Comparison of ENCODE assay signal across 8 cellular contexts in genomic region chr10:68827592-68827959, GRCh38. TPM values are rescaled to one million over a fixed set of nuclear protein-coding genes. Genes with fewer than 3 reads are reported as not detected.
A peak's percentile ranks its signal among the peaks of the same experiment; 100 is the strongest.
DNase-seq lines count a peak whose midpoint lies in the region; ATAC-seq and TF ChIP-seq lines count a peak whose summit lies in the region.
"Not testable (repeated sequence)": the region's sequence is repeated elsewhere in the genome, so short reads cannot be mapped to it uniquely, and the experiment has no call there.

No MANE protein-coding gene starts in this region.

- H3K4me3 Mint-ChIP-seq in activated naive CD8-positive, alpha-beta T cell treated with anti-CD3 and anti-CD28 coated beads, Interleukin-2, amount 10 ng/mL, durations not matched to agents 7 days and 5 days: not testable (repeated sequence)

- H3K36me3 ChIP-seq in BLaER1 treated with 17β-estradiol and CSF1 and Interleukin-3, amounts not matched to agents 10 nM and 100 nM; KOPT-K1 (ENCODE audit: insufficient read depth, low read length); lung (ENCODE audit: control insufficient read depth in 2 of 2, insufficient read depth in 2 of 2, low read length in 2 of 2); smooth muscle cell (ENCODE audit: low read depth): not testable (repeated sequence)

- peak overlapping the region in 8 of 11 experiments; percentile 47 to 70 (median 60); a peak in 13 of 22 replicates for H3K27ac ChIP-seq in BLaER1 treated with 17β-estradiol and CSF1 and Interleukin-3, amounts not matched to agents 10 nM and 100 nM
- H3K27ac ChIP-seq in KOPT-K1 (ENCODE audit: low read depth, low read length, poor library complexity, severe bottlenecking): peak overlapping the region; percentile 65
- not testable (repeated sequence) for H3K27ac ChIP-seq in lung (ENCODE audit: low read depth in 1 of 2, low read length in 1 of 2); smooth muscle cell (ENCODE audit: low read depth)

- DNase-seq in activated naive CD8-positive, alpha-beta T cell treated with anti-CD3 and anti-CD28 coated beads, Interleukin-2, amount 10 ng/mL, durations not matched to agents 7 days and 5 days; fibroblast of the aortic adventitia (ENCODE audit: low read depth); lung (ENCODE audit: low spot score); smooth muscle cell (lab: John Stamatoyannopoulos, UW; ENCODE audit: unreplicated experiment): not testable (repeated sequence)

- not testable (repeated sequence) for H3K27ac Mint-ChIP-seq in activated naive CD8-positive, alpha-beta T cell treated with anti-CD3 and anti-CD28 coated beads, Interleukin-2, amount 10 ng/mL, durations not matched to agents 7 days and 5 days

- H3K36me3 Mint-ChIP-seq in activated naive CD8-positive, alpha-beta T cell treated with anti-CD3 and anti-CD28 coated beads, Interleukin-2, amount 10 ng/mL, durations not matched to agents 7 days and 5 days: not testable (repeated sequence)

- H2AFZ ChIP-seq in smooth muscle cell (ENCODE audit: low read depth): not testable (repeated sequence)

- peaks cover 26% of the 10 kb centered on the region for H3K27me3 Mint-ChIP-seq in activated naive CD8-positive, alpha-beta T cell treated with anti-CD3 and anti-CD28 coated beads, Interleukin-2, amount 10 ng/mL, durations not matched to agents 7 days and 5 days

- 0% methylated on average over 18 of the region's 58 CpGs; no CpG with 5 or more reads in 1 of the 2 donors for WGBS in lung, 2 donors
- under 1% methylated on average over 16 of the region's 58 CpGs for WGBS in smooth muscle cell (ENCODE audit: low lambda C conversion rate)

- H3K9me3 Mint-ChIP-seq in activated naive CD8-positive, alpha-beta T cell treated with anti-CD3 and anti-CD28 coated beads, Interleukin-2, amount 10 ng/mL, durations not matched to agents 7 days and 5 days: not testable (repeated sequence)

- H3F3A ChIP-seq in smooth muscle cell (ENCODE audit: low read depth): not testable (repeated sequence)

- TF ChIP-seq CTCF in fibroblast of the aortic adventitia (IDR thresholded peaks at IDR 0.05; ENCODE audit: insufficient read depth, low read length); lung (IDR thresholded peaks at IDR 0.05; ENCODE audit: control extremely low read depth, extremely low read depth); smooth muscle cell (IDR thresholded peaks at IDR 0.05; ENCODE audit: borderline replicate concordance, insufficient read depth, poor library complexity, severe bottlenecking): not testable (repeated sequence)

- H3K9ac ChIP-seq in BLaER1 treated with 17β-estradiol and CSF1 and Interleukin-3, amounts not matched to agents 10 nM and 100 nM: peak overlapping the region; percentile 63 to 83 (median 74); a peak in 21 of 22 replicates
- H3K9ac ChIP-seq in smooth muscle cell (ENCODE audit: low read depth): not testable (repeated sequence)

- peaks cover 0 to 12% (median 0%) of the 10 kb centered on the region in 11 experiments; a peak in 6 of 22 replicates for H3K27me3 ChIP-seq in BLaER1 treated with 17β-estradiol and CSF1 and Interleukin-3, amounts not matched to agents 10 nM and 100 nM
- H3K27me3 ChIP-seq in lung (ENCODE audit: control insufficient read depth, insufficient read depth): not testable (repeated sequence)
- H3K27me3 ChIP-seq in smooth muscle cell (ENCODE audit: low read depth): peaks cover 11% of the 10 kb centered on the region

- ATAC-seq in GM19397 (IDR thresholded peaks at IDR 0.05; ENCODE audit: unreplicated experiment): peak; percentile 46
- ATAC-seq in HG02678 (IDR thresholded peaks at IDR 0.05; ENCODE audit: unreplicated experiment): peak; percentile 38
- ATAC-seq in activated naive CD8-positive, alpha-beta T cell treated with anti-CD3 and anti-CD28 coated beads, Interleukin-2, amount 10 ng/mL, durations not matched to agents 7 days and 5 days (ENCODE audit: low read depth): peak; percentile 55
- ATAC-seq in lung (ENCODE audit: insufficient read depth, low FRiP score): not testable (repeated sequence)

- POLR2A ChIA-PET in activated naive CD8-positive, alpha-beta T cell treated with anti-CD3 and anti-CD28 coated beads, Interleukin-2, amount 10 ng/mL, durations not matched to agents 7 days and 5 days (lab: Charles Lee): interaction anchor here (0.6 to 1.3 kb wide), 3 partner anchors 73 to 417 kb away, joined by 3 to 7 read pairs (median 3); partner anchors contain the start of genes CCAR1 and DDX50

- H3K4me2 ChIP-seq in BLaER1 treated with 17β-estradiol and CSF1 and Interleukin-3, amounts not matched to agents 10 nM and 100 nM: peak overlapping the region; percentile 86 to 99 (median 98)
- H3K4me2 ChIP-seq in smooth muscle cell: peak overlapping the region; percentile 90

- H3K9me3 ChIP-seq in BLaER1 treated with 17β-estradiol and CSF1 and Interleukin-3, amounts not matched to agents 10 nM and 100 nM (replicated peaks in 1 of 11); KOPT-K1 (ENCODE audit: insufficient read depth, low read length, poor library complexity, severe bottlenecking); lung (ENCODE audit: control insufficient read depth in 2 of 2, insufficient read depth in 1 of 2, low read length in 1 of 2); smooth muscle cell (replicated peaks; ENCODE audit: low read depth): not testable (repeated sequence)

- not testable (repeated sequence) for H4K20me1 ChIP-seq in BLaER1 treated with 17β-estradiol and CSF1 and Interleukin-3, amounts not matched to agents 10 nM and 100 nM; smooth muscle cell (ENCODE audit: low read depth)

- H3K79me2 ChIP-seq in smooth muscle cell (ENCODE audit: low read depth): not testable (repeated sequence)

- H3K4me1 Mint-ChIP-seq in activated naive CD8-positive, alpha-beta T cell treated with anti-CD3 and anti-CD28 coated beads, Interleukin-2, amount 10 ng/mL, durations not matched to agents 7 days and 5 days: not testable (repeated sequence)

- peaks cover 4 to 26% (median 14%) of the 10 kb centered on the region in 10 experiments; a peak in 18 of 20 replicates for H3K4me1 ChIP-seq in BLaER1 treated with 17β-estradiol and CSF1 and Interleukin-3, amounts not matched to agents 10 nM and 100 nM
- not testable (repeated sequence) for H3K4me1 ChIP-seq in lung (ENCODE audit: control insufficient read depth in 2 of 2, insufficient read depth in 2 of 2, low read length in 2 of 2); smooth muscle cell (ENCODE audit: low read depth)

- H3K4me3 ChIP-seq in BLaER1 treated with 17β-estradiol and CSF1 and Interleukin-3, amounts not matched to agents 10 nM and 100 nM: peak overlapping the region; percentile 59 to 74 (median 68)
- H3K4me3 ChIP-seq in fibroblast of the aortic adventitia (ENCODE audit: low read depth, low read length): peak overlapping the region; percentile 62
- H3K4me3 ChIP-seq in lung: peak overlapping the region; percentile 42
- H3K4me3 ChIP-seq in smooth muscle cell: peak overlapping the region; percentile 70

RNA-seq across cellular contexts. Expression of gene STOX1, which starts 0.2 kb away (rescaled TPM):
- total RNA-seq in activated naive CD8-positive, alpha-beta T cell treated with anti-CD3 and anti-CD28 coated beads, Interleukin-2, amount 10 ng/mL, durations not matched to agents 7 days and 5 days: under 1 TPM; 0.31 to 0.67 TPM
- total RNA-seq in fibroblast of the aortic adventitia (ENCODE audit: low replicate concordance): 0.09 TPM in 1 of 2 replicates, not detected in the other
- 10 to 100 TPM in 1 of 2 donors, 1 to 10 TPM in 1; 5.8 to 10.1 TPM for total RNA-seq in lung
- polyA plus RNA-seq in lung: 1 to 10 TPM; 1.8 to 2.1 TPM
- 0.22 TPM in 1 of 2 replicates, not detected in the other for total RNA-seq in smooth muscle cell
- 0.63 TPM in 1 of 2 replicates, not detected in the other for polyA plus RNA-seq in smooth muscle cell
